ENCODE assay signal across 8 cellular contexts in the genomic region with DNA sequence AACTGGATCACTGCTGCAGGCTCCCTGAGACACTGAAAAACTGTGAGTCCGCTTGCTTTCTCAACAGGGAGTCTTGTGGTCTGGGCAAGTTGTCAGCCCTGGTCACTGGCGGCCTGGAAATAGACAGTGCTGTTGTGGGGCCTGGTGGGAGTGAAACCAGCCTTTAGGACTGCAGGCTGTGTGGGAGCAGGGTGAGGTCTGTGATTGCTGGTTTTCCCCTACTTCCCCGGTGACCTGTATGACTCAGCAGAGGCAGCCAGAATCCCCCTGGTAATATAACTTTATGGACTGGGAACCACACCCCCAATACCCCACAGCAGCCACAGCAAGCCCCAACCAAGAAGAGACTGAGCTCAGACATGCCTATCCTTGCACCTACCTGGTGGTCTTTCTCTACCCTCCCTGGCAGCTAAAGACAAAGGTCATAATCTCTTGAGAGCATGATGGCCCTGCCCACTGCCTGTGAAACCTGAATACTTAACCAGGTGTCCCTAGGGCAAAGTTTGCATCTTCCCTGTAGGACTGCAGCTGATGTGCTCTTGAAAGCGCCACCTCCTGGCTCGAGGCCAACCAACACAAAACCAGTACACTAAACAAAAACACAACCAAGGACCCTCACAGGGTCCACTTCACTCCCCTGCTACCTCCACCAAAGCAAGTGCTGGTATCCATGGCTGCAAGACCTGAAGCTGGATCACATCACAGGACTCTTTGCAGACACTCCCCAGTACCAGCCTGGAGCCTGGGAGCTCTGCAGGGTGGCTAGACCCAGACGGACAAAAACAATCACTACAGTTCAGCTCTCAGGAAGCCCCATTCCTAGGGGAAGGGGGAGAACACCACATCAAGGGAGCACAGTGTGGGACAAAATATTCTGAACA. TPM values are rescaled to one million over a fixed set of nuclear protein-coding genes. Genes with fewer than 3 reads are reported as not detected.
DNase-seq lines count a peak whose midpoint lies in the region; ATAC-seq, FAIRE-seq and TF ChIP-seq lines count a peak whose summit lies in the region.

No MANE protein-coding gene starts in this region.

- H3K4me3 ChIP-seq in CD4-positive, alpha-beta memory T cell (ENCODE audit: low read length in 2 of 2) = no peak overlapping the region

- H3K27ac Mint-ChIP-seq in stimulated activated memory B cell treated with anti-CD40 and anti-IgM and Interleukin-4, amounts not matched to agents 10 μg/mL and 1 μg/mL and 100 μg/mL, for 72 hours = peak overlapping the region; percentile 29
- no peak overlapping the region for H3K27ac Mint-ChIP-seq in CD4-positive, alpha-beta memory T cell

- no peaks in the 10 kb centered on the region for H3K27me3 Mint-ChIP-seq in stimulated activated memory B cell treated with anti-CD40 and anti-IgM and Interleukin-4, amounts not matched to agents 10 μg/mL and 1 μg/mL and 100 μg/mL, for 72 hours
- H3K27me3 Mint-ChIP-seq in CD4-positive, alpha-beta memory T cell = peaks cover 0 to 2% of the 10 kb centered on the region in 2 donors

- H3K36me3 ChIP-seq in CD4-positive, alpha-beta memory T cell (ENCODE audit: insufficient read depth, low read length) = no peaks in the 10 kb centered on the region

- intact Hi-C loops in CD4-positive, alpha-beta memory T cell (cut with micrococcal nuclease) = no loop called here

- H3K9me3 ChIP-seq in CD4-positive, alpha-beta memory T cell (ENCODE audit: control insufficient read depth in 1 of 2, low read length in 2 of 2) = no peaks in the 10 kb centered on the region

- CTCF ChIA-PET in CD4-positive, alpha-beta memory T cell (lab: Charles Lee; ENCODE audit: partially characterized antibody) = interaction anchor here (1.2 kb wide), 1 partner anchor 40 kb away, joined by 3 read pairs; no protein-coding TSS in a partner anchor

- H3K27me3 ChIP-seq in CD4-positive, alpha-beta memory T cell (ENCODE audit: insufficient read depth, low read length) = no peaks in the 10 kb centered on the region

- peak overlapping the region; percentile 22 for H3K4me3 Mint-ChIP-seq in stimulated activated memory B cell treated with anti-CD40 and anti-IgM and Interleukin-4, amounts not matched to agents 10 μg/mL and 1 μg/mL and 100 μg/mL, for 72 hours
- H3K4me3 Mint-ChIP-seq in CD4-positive, alpha-beta memory T cell = no peak overlapping the region

- no peaks in the 10 kb centered on the region for H3K4me1 ChIP-seq in CD4-positive, alpha-beta memory T cell (ENCODE audit: insufficient read depth, low read length)

- no peak overlapping the region for H3K27ac ChIP-seq in CD4-positive, alpha-beta memory T cell (ENCODE audit: low read depth, low read length)

- POLR2A ChIA-PET in CD4-positive, alpha-beta memory T cell (lab: Charles Lee; ENCODE audit: partially characterized antibody) = no interaction called here

- H3K36me3 Mint-ChIP-seq in stimulated activated memory B cell treated with anti-CD40 and anti-IgM and Interleukin-4, amounts not matched to agents 10 μg/mL and 1 μg/mL and 100 μg/mL, for 72 hours = no peaks in the 10 kb centered on the region
- no peaks in the 10 kb centered on the region for H3K36me3 Mint-ChIP-seq in CD4-positive, alpha-beta memory T cell

- TF ChIP-seq POLR2A in GM12892 (IDR thresholded peaks at IDR 0.05; ENCODE audit: low read depth, low read length) = peak; percentile 82

- ATAC-seq in GM21515 (IDR thresholded peaks at IDR 0.05; ENCODE audit: unreplicated experiment) = peak; percentile 97
- ATAC-seq in HG03571 (IDR thresholded peaks at IDR 0.05; ENCODE audit: unreplicated experiment) = peak; percentile 99
- peak; percentile 96 for ATAC-seq in stimulated activated memory B cell treated with anti-CD40 and anti-IgM and Interleukin-4, amounts not matched to agents 10 μg/mL and 1 μg/mL and 100 μg/mL, for 72 hours

- peaks cover 11% of the 10 kb centered on the region for H3K4me1 Mint-ChIP-seq in stimulated activated memory B cell treated with anti-CD40 and anti-IgM and Interleukin-4, amounts not matched to agents 10 μg/mL and 1 μg/mL and 100 μg/mL, for 72 hours
- H3K4me1 Mint-ChIP-seq in CD4-positive, alpha-beta memory T cell = no peaks in the 10 kb centered on the region

- peak; percentile 98 for FAIRE-seq in GM12892 (lab: Jason Lieb, UNC)

- DNase-seq in GM12892 (ENCODE audit: insufficient read length) = no peak
- DNase-seq in amniotic epithelial cell (ENCODE audit: low read depth) = peak; percentile 63
- no peak for DNase-seq in GM03348 (ENCODE audit: low spot score)
- DNase-seq in CD4-positive, alpha-beta memory T cell = no peak
- DNase-seq in stimulated activated CD4-positive, alpha-beta T cell treated with anti-CD3 and anti-CD28 coated beads, Interleukin-4, amount 100 ng/mL, for 1 hour = no peak

- no peaks in the 10 kb centered on the region for H3K9me3 Mint-ChIP-seq in stimulated activated memory B cell treated with anti-CD40 and anti-IgM and Interleukin-4, amounts not matched to agents 10 μg/mL and 1 μg/mL and 100 μg/mL, for 72 hours
- no peaks in the 10 kb centered on the region for H3K9me3 Mint-ChIP-seq in CD4-positive, alpha-beta memory T cell

RNA-seq across cellular contexts. Expression of a gene that starts 7.2 kb away (rescaled TPM):
- 8.5 TPM for polyA plus RNA-seq in GM12892 (2012; ENCODE audit: missing spikeins)
- 1 to 10 TPM; 5.2 to 7.7 TPM for total RNA-seq in CD4-positive, alpha-beta memory T cell
- 1 to 10 TPM in 1 of 2 donors, under 1 TPM in 1; 0.21 to 1.8 TPM for polyA plus RNA-seq in CD4-positive, alpha-beta memory T cell

RNA-seq across cellular contexts. Expression of a gene that starts 50.5 kb away (rescaled TPM):
- 44.3 TPM for polyA plus RNA-seq in GM12892 (2012; ENCODE audit: missing spikeins)
- 10 to 100 TPM; 25.3 to 29.0 TPM for total RNA-seq in CD4-positive, alpha-beta memory T cell
- 10 to 100 TPM; 26.9 to 29.1 TPM for polyA plus RNA-seq in CD4-positive, alpha-beta memory T cell

RNA-seq across cellular contexts. Expression of a gene that starts 50.7 kb away (rescaled TPM):
- 28.4 TPM for polyA plus RNA-seq in GM12892 (2012; ENCODE audit: missing spikeins)
- total RNA-seq in CD4-positive, alpha-beta memory T cell = 10 to 100 TPM; 28.9 to 29.8 TPM
- polyA plus RNA-seq in CD4-positive, alpha-beta memory T cell = 10 to 100 TPM; 14.6 to 14.7 TPM
